In genomic region chr6:41469156-41469950, GRCh38 we compare ENCODE assay signal across 12 cellular contexts.
DNase-seq lines count a peak whose midpoint lies in the region; ATAC-seq, FAIRE-seq and TF ChIP-seq lines count a peak whose summit lies in the region.
"Had no signal": no experiment of that assay in that cellular context is flagged by ENCODE, and none has a peak within 500 bp of the region (broad histone marks: within the 10 kb centered on the region; RNA-seq: fewer than 3 reads in every experiment).

No MANE protein-coding gene starts in this region.

- H3K36me3 Mint-ChIP-seq in activated CD4-positive, alpha-beta memory T cell treated with anti-CD3 and anti-CD28 coated beads for 36 hours = no peaks in the 10 kb centered on the region
- no peaks in the 10 kb centered on the region for H3K36me3 Mint-ChIP-seq in activated CD4-positive, alpha-beta memory T cell treated with anti-CD3 and anti-CD28 coated beads, Interleukin-2, amount 10 ng/mL, durations not matched to agents 7 days and 5 days (ENCODE audit: low read depth)
- H3K36me3 Mint-ChIP-seq in WTC11 = no peaks in the 10 kb centered on the region
- no peaks in the 10 kb centered on the region for H3K36me3 Mint-ChIP-seq in stimulated activated effector memory CD8-positive, alpha-beta T cell treated with anti-CD3 and anti-CD28 coated beads, Interleukin-12 subunit alpha, Interleukin-12 subunit beta, amount 100 ng/mL, for 72 hours

- H3K27ac Mint-ChIP-seq in activated CD4-positive, alpha-beta memory T cell treated with anti-CD3 and anti-CD28 coated beads for 36 hours = no peak overlapping the region
- H3K27ac Mint-ChIP-seq in activated CD4-positive, alpha-beta memory T cell treated with anti-CD3 and anti-CD28 coated beads, Interleukin-2, amount 10 ng/mL, durations not matched to agents 7 days and 5 days = no peak overlapping the region
- H3K27ac Mint-ChIP-seq in WTC11 = no peak overlapping the region
- no peak overlapping the region for H3K27ac Mint-ChIP-seq in stimulated activated effector memory CD8-positive, alpha-beta T cell treated with anti-CD3 and anti-CD28 coated beads, Interleukin-12 subunit alpha, Interleukin-12 subunit beta, amount 100 ng/mL, for 72 hours

- ATAC-seq in WTC11 (no peak), HG03432 (IDR thresholded peaks at IDR 0.05; ENCODE audit: unreplicated experiment) (no peak), GM19397 (IDR thresholded peaks at IDR 0.05; ENCODE audit: unreplicated experiment) (no peak)
- ATAC-seq in stimulated activated effector memory CD8-positive, alpha-beta T cell treated with anti-CD3 and anti-CD28 coated beads, Interleukin-12 subunit alpha, Interleukin-12 subunit beta, amount 100 ng/mL, for 72 hours = no peak

- no peak for DNase-seq in activated CD4-positive, alpha-beta memory T cell treated with anti-CD3 and anti-CD28 coated beads for 36 hours
- no peak for DNase-seq in activated CD4-positive, alpha-beta memory T cell treated with anti-CD3 and anti-CD28 coated beads, Interleukin-2, amount 10 ng/mL, durations not matched to agents 7 days and 5 days
- DNase-seq in WTC11 (ENCODE audit: low spot score) (no peak), keratinocyte (ENCODE audit: low read depth, low spot score) (no peak), dedifferentiated amniotic fluid mesenchymal stem cell (ENCODE audit: extremely low spot score) (no peak)
- DNase-seq in stimulated activated effector memory CD8-positive, alpha-beta T cell treated with anti-CD3 and anti-CD28 coated beads, Interleukin-12 subunit alpha, Interleukin-12 subunit beta, amount 100 ng/mL, for 72 hours (ENCODE audit: low spot score in 2 of 2) = no peak
- DNase-seq: activated CD8-positive, alpha-beta memory T cell treated with anti-CD3 and anti-CD28 coated beads, Interleukin-2, amount 50 U/mL, for 4 hours; Kasumi-1; NCI-H510A treated with DMSO at 0.1 percent for 48 hours had no signal

- no peaks in the 10 kb centered on the region for H3K9me1 ChIP-seq in keratinocyte (ENCODE audit: control insufficient read depth, extremely low read depth, insufficient read depth, low read length)

- H3K4me3 Mint-ChIP-seq in activated CD4-positive, alpha-beta memory T cell treated with anti-CD3 and anti-CD28 coated beads for 36 hours = peak overlapping the region; percentile 60
- H3K4me3 Mint-ChIP-seq in activated CD4-positive, alpha-beta memory T cell treated with anti-CD3 and anti-CD28 coated beads, Interleukin-2, amount 10 ng/mL, durations not matched to agents 7 days and 5 days = no peak overlapping the region
- peak overlapping the region; percentile 70 for H3K4me3 Mint-ChIP-seq in WTC11
- peak overlapping the region; percentile 70 for H3K4me3 Mint-ChIP-seq in stimulated activated effector memory CD8-positive, alpha-beta T cell treated with anti-CD3 and anti-CD28 coated beads, Interleukin-12 subunit alpha, Interleukin-12 subunit beta, amount 100 ng/mL, for 72 hours

- TF ChIP-seq CTCF in WTC11 (IDR thresholded peaks at IDR 0.05) (no peak), keratinocyte (optimal IDR thresholded peaks at IDR 0.05 in 1 of 3, IDR thresholded peaks at IDR 0.05 in 1 of 3, conservative IDR thresholded peaks at IDR 0.05 in 1 of 3; ENCODE audit: extremely low read depth in 1 of 3, insufficient read depth in 2 of 3, low read length in 3 of 3) (no peak)

- peaks cover 63% of the 10 kb centered on the region for H3K27me3 ChIP-seq in keratinocyte (ENCODE audit: control insufficient read depth, extremely low read depth, insufficient read depth, low read length)

- no peak overlapping the region for H3K9ac ChIP-seq in keratinocyte (ENCODE audit: control insufficient read depth, extremely low read depth, insufficient read depth, low read length)

- peak overlapping the region; percentile 39 for H3K4me2 ChIP-seq in keratinocyte (ENCODE audit: control insufficient read depth, extremely low read depth, insufficient read depth, low read depth, low read length)

- H4K20me1 ChIP-seq in keratinocyte (ENCODE audit: control insufficient read depth, extremely low read depth, insufficient read depth, low read length) = no peaks in the 10 kb centered on the region

- no peaks in the 10 kb centered on the region for H3K79me2 ChIP-seq in keratinocyte (ENCODE audit: control insufficient read depth, insufficient read depth, low read length)

- no peak overlapping the region for H2AFZ ChIP-seq in keratinocyte (ENCODE audit: control insufficient read depth, low read length)

- no peak overlapping the region for H3K27ac ChIP-seq in keratinocyte (ENCODE audit: control insufficient read depth, insufficient read depth, low read length)

- H3K4me1 Mint-ChIP-seq in activated CD4-positive, alpha-beta memory T cell treated with anti-CD3 and anti-CD28 coated beads for 36 hours (ENCODE audit: low read depth) = peaks cover 7% of the 10 kb centered on the region
- peaks cover 5% of the 10 kb centered on the region for H3K4me1 Mint-ChIP-seq in activated CD4-positive, alpha-beta memory T cell treated with anti-CD3 and anti-CD28 coated beads, Interleukin-2, amount 10 ng/mL, durations not matched to agents 7 days and 5 days
- H3K4me1 Mint-ChIP-seq in WTC11 = peaks cover 47% of the 10 kb centered on the region
- peaks cover 10% of the 10 kb centered on the region for H3K4me1 Mint-ChIP-seq in stimulated activated effector memory CD8-positive, alpha-beta T cell treated with anti-CD3 and anti-CD28 coated beads, Interleukin-12 subunit alpha, Interleukin-12 subunit beta, amount 100 ng/mL, for 72 hours

- H3K4me1 ChIP-seq in keratinocyte (ENCODE audit: control insufficient read depth, extremely low read depth, insufficient read depth, low read length) = peaks cover 3% of the 10 kb centered on the region

- H3K4me3 ChIP-seq in keratinocyte (ENCODE audit: control insufficient read depth in 2 of 3, extremely low read depth in 1 of 3, insufficient read depth in 2 of 3, low read depth in 1 of 3, low read length in 3 of 3) = no peak overlapping the region

- H3K36me3 ChIP-seq in keratinocyte (ENCODE audit: control insufficient read depth in 2 of 2, extremely low read depth in 1 of 2, insufficient read depth in 2 of 2, low read length in 2 of 2) = no peaks in the 10 kb centered on the region

- no peaks in the 10 kb centered on the region for H3K9me3 Mint-ChIP-seq in activated CD4-positive, alpha-beta memory T cell treated with anti-CD3 and anti-CD28 coated beads for 36 hours
- H3K9me3 Mint-ChIP-seq in activated CD4-positive, alpha-beta memory T cell treated with anti-CD3 and anti-CD28 coated beads, Interleukin-2, amount 10 ng/mL, durations not matched to agents 7 days and 5 days = no peaks in the 10 kb centered on the region
- H3K9me3 Mint-ChIP-seq in WTC11 = no peaks in the 10 kb centered on the region
- no peaks in the 10 kb centered on the region for H3K9me3 Mint-ChIP-seq in stimulated activated effector memory CD8-positive, alpha-beta T cell treated with anti-CD3 and anti-CD28 coated beads, Interleukin-12 subunit alpha, Interleukin-12 subunit beta, amount 100 ng/mL, for 72 hours

- peaks cover 47% of the 10 kb centered on the region for H3K27me3 Mint-ChIP-seq in activated CD4-positive, alpha-beta memory T cell treated with anti-CD3 and anti-CD28 coated beads for 36 hours
- peaks cover 72% of the 10 kb centered on the region for H3K27me3 Mint-ChIP-seq in activated CD4-positive, alpha-beta memory T cell treated with anti-CD3 and anti-CD28 coated beads, Interleukin-2, amount 10 ng/mL, durations not matched to agents 7 days and 5 days
- H3K27me3 Mint-ChIP-seq in WTC11 (ENCODE audit: low read depth) = peaks cover 90% of the 10 kb centered on the region

- dilution Hi-C loops in keratinocyte (cut with MboI; ENCODE audit: extremely low pct_ligation_motif_present, low sequenced_read_pairs) = no loop called here

- POLR2A ChIA-PET in activated CD4-positive, alpha-beta memory T cell treated with anti-CD3 and anti-CD28 coated beads for 36 hours (lab: Charles Lee) = no interaction called here
- POLR2A ChIA-PET in activated CD4-positive, alpha-beta memory T cell treated with anti-CD3 and anti-CD28 coated beads, Interleukin-2, amount 10 ng/mL, durations not matched to agents 7 days and 5 days (lab: Charles Lee) = no interaction called here
- POLR2A ChIA-PET in WTC11 (lab: Charles Lee) = interaction anchor here (1.0 to 1.6 kb wide), 2 partner anchors 16 to 66 kb away, joined by 4 read pairs; no protein-coding TSS in a partner anchor

- no peaks in the 10 kb centered on the region for H3K9me3 ChIP-seq in keratinocyte (ENCODE audit: control insufficient read depth, low read depth, low read length)

- no peak for FAIRE-seq in keratinocyte (lab: Jason Lieb, UNC)
- FAIRE-seq: islet of Langerhans had no signal

- CTCF ChIA-PET in activated CD4-positive, alpha-beta memory T cell treated with anti-CD3 and anti-CD28 coated beads for 36 hours (lab: Charles Lee) = interaction anchor here (0.8 kb wide), 1 partner anchor 44 kb away, joined by 5 read pairs; no protein-coding TSS in a partner anchor
- CTCF ChIA-PET in activated CD4-positive, alpha-beta memory T cell treated with anti-CD3 and anti-CD28 coated beads, Interleukin-2, amount 10 ng/mL, durations not matched to agents 7 days and 5 days (lab: Charles Lee) = no interaction called here
- CTCF ChIA-PET in WTC11 (lab: Charles Lee) = interaction anchor here (0.6 to 3.8 kb wide), 12 partner anchors 8 to 214 kb away, joined by 3 to 32 read pairs (median 6); no protein-coding TSS in a partner anchor

- intact Hi-C loops in activated CD4-positive, alpha-beta memory T cell treated with anti-CD3 and anti-CD28 coated beads for 36 hours (cut with micrococcal nuclease) = no loop called here

TF ChIP-seq in WTC11, 78 proteins besides CTCF, POLR2A, EP300 and RAD21 (continues in another document):
- no peak for TF ChIP-seq SMAD4 (CRISPR knock-in tag; IDR thresholded peaks at IDR 0.05)
- no peak for TF ChIP-seq ATF6 (CRISPR knock-in tag; IDR thresholded peaks at IDR 0.05)
- TF ChIP-seq ESRRA (CRISPR knock-in tag; IDR thresholded peaks at IDR 0.05; ENCODE audit: borderline replicate concordance) = no peak
- no peak for TF ChIP-seq NFYB (CRISPR knock-in tag; conservative IDR thresholded peaks at IDR 0.05; ENCODE audit: low read depth)
- no peak for TF ChIP-seq TEAD4 (CRISPR knock-in tag; IDR thresholded peaks at IDR 0.05)
- TF ChIP-seq JAZF1 (CRISPR knock-in tag; IDR thresholded peaks at IDR 0.05) = no peak
- no peak for TF ChIP-seq GABPB1 (CRISPR knock-in tag; IDR thresholded peaks at IDR 0.05)
